In the genomic region with DNA sequence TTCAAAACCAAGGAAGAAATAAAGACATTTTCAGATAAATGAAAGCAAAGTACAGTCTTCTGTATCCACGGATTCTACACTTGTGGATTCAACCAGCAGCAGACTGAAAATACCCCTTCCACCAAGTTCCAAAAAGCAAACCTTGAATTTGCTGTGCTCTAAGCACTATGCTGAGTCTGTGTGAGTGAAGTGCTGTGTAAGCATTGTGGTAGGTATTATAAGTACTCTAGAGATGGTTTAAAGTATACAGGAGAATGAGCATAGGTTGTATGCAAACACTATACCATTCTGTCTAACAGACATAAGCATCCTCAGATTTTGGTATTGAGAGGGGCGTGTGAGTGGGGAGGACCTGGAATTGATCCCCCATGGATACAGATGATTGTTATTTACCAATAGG, we compare ENCODE assay signal across 1 cellular context.
TF ChIP-seq lines count a peak whose summit lies in the region.

No MANE protein-coding gene starts in this region.

TF ChIP-seq in HepG2, 621 proteins besides CTCF, POLR2A, EP300 and RAD21:
- TF ChIP-seq KAT8 (CRISPR knock-in tag; IDR thresholded peaks at IDR 0.05) = no peak
- TF ChIP-seq, protein P1, sequence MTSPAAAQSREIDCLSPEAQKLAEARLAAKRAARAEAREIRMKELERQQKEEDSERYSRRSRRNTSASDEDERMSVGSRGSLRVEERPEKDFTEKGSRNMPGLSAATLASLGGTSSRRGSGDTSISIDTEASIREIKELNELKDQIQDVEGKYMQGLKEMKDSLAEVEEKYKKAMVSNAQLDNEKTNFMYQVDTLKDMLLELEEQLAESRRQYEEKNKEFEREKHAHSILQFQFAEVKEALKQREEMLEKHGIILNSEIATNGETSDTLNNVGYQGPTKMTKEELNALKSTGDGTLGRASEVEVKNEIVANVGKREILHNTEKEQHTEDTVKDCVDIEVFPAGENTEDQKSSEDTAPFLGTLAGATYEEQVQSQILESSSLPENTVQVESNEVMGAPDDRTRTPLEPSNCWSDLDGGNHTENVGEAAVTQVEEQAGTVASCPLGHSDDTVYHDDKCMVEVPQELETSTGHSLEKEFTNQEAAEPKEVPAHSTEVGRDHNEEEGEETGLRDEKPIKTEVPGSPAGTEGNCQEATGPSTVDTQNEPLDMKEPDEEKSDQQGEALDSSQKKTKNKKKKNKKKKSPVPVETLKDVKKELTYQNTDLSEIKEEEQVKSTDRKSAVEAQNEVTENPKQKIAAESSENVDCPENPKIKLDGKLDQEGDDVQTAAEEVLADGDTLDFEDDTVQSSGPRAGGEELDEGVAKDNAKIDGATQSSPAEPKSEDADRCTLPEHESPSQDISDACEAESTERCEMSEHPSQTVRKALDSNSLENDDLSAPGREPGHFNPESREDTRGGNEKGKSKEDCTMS (CRISPR knock-in tag; conservative IDR thresholded peaks at IDR 0.05) = no peak
- no peak for TF ChIP-seq KAT2B (IDR thresholded peaks at IDR 0.05; ENCODE audit: borderline replicate concordance, low read depth, low read length)
- TF ChIP-seq MATR3 (CRISPR knock-in tag; IDR thresholded peaks at IDR 0.05) = no peak
- peak; percentile 15 to 64; a peak in 2 of 4 replicates for TF ChIP-seq MAFK (conservative IDR thresholded peaks at IDR 0.05 in 1 of 2, IDR thresholded peaks at IDR 0.05 in 1 of 2; ENCODE audit: low read length in 2 of 2)
- TF ChIP-seq MAFF (IDR thresholded peaks at IDR 0.05; ENCODE audit: low read depth, low read length) = peak; percentile 45
- no peak for TF ChIP-seq SP2 (CRISPR knock-in tag; IDR thresholded peaks at IDR 0.05)
- no peak for TF ChIP-seq ZNF703 (CRISPR knock-in tag; IDR thresholded peaks at IDR 0.05; ENCODE audit: borderline replicate concordance)
- TF ChIP-seq ZBTB42 (CRISPR knock-in tag; IDR thresholded peaks at IDR 0.05) = no peak
- no peak for TF ChIP-seq PHB2 (IDR thresholded peaks at IDR 0.05; ENCODE audit: partially characterized antibody)
- TF ChIP-seq, protein P2, sequence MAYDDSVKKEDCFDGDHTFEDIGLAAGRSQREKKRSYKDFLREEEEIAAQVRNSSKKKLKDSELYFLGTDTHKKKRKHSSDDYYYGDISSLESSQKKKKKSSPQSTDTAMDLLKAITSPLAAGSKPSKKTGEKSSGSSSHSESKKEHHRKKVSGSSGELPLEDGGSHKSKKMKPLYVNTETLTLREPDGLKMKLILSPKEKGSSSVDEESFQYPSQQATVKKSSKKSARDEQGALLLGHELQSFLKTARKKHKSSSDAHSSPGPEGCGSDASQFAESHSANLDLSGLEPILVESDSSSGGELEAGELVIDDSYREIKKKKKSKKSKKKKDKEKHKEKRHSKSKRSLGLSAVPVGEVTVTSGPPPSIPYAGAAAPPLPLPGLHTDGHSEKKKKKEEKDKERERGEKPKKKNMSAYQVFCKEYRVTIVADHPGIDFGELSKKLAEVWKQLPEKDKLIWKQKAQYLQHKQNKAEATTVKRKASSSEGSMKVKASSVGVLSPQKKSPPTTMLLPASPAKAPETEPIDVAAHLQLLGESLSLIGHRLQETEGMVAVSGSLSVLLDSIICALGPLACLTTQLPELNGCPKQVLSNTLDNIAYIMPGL (CRISPR knock-in tag; IDR thresholded peaks at IDR 0.05; ENCODE audit: borderline replicate concordance in 1 of 2, low read depth in 1 of 2) = no peak
- no peak for TF ChIP-seq ZNF567 (CRISPR knock-in tag; IDR thresholded peaks at IDR 0.05; ENCODE audit: borderline replicate concordance)
